15 cellular contexts compared by ENCODE assay signal in genomic region chr4:151961456-151961855, GRCh38.
"Had no signal": no experiment of that assay in that cellular context is flagged by ENCODE, and none has a peak within 500 bp of the region (broad histone marks: within the 10 kb centered on the region; RNA-seq: fewer than 3 reads in every experiment).

No MANE protein-coding gene starts in this region.

- DNase-seq: activated B cell treated with CpG ODN at 0.5 μM for 24 hours; activated CD4-positive, alpha-beta T cell treated with anti-CD3 and anti-CD28 coated beads for 36 hours; activated CD4-positive, alpha-beta T cell treated with anti-CD3 and anti-CD28 coated beads, Interleukin-2, amount 50 U/mL, for 48 hours; activated effector memory CD4-positive, alpha-beta T cell treated with anti-CD3 and anti-CD28 coated beads, Interleukin-2, amount 50 U/mL, for 16 hours; activated naive CD4-positive, alpha-beta T cell treated with anti-CD3 and anti-CD28 coated beads, Interleukin-2, amount 10 ng/mL, durations not matched to agents 7 days and 5 days; activated T-cell treated with anti-CD3 and anti-CD28 coated beads, Interleukin-2, amount 50 U/mL, for 48 hours; cortex of kidney; naive thymus-derived CD8-positive, alpha-beta T cell; stimulated activated CD4-positive, alpha-beta T cell treated with anti-CD3 and anti-CD28 coated beads, Interleukin-12 subunit alpha, Interleukin-12 subunit beta, amount 100 ng/mL, for 4 hours; stimulated activated CD4-positive, alpha-beta T cell treated with anti-CD3 and anti-CD28 coated beads, Interleukin-4, amount 100 ng/mL, for 4 hours; T1000; transverse colon; uterus had no signal

- ATAC-seq: activated CD4-positive, alpha-beta T cell treated with anti-CD3 and anti-CD28 coated beads for 36 hours; left lobe of liver; naive thymus-derived CD8-positive, alpha-beta T cell had no signal

- H3K27me3 ChIP-seq: neural progenitor cell, transverse colon, uterus had no signal

- H3K9ac ChIP-seq: neural progenitor cell had no signal

- H2AFZ ChIP-seq: neural progenitor cell had no signal

- H3K9me3 ChIP-seq: transverse colon, uterus had no signal

- H3K4me1 ChIP-seq: transverse colon, uterus had no signal

- H3K4me2 ChIP-seq: neural progenitor cell had no signal

- H3K4me3 ChIP-seq: neural progenitor cell, transverse colon, uterus had no signal

- H3K27ac ChIP-seq: neural progenitor cell, transverse colon, uterus had no signal

- H3K36me3 ChIP-seq: neural progenitor cell, transverse colon, uterus had no signal
